ENCODE assay signal across 26 cellular contexts in genomic region chr5:168125445-168126199, GRCh38.
DNase-seq lines count a peak whose midpoint lies in the region; ATAC-seq, FAIRE-seq and TF ChIP-seq lines count a peak whose summit lies in the region.
"Had no signal": no experiment of that assay in that cellular context is flagged by ENCODE, and none has a peak within 500 bp of the region (broad histone marks: within the 10 kb centered on the region; RNA-seq: fewer than 3 reads in every experiment).

No MANE protein-coding gene starts in this region.

- TF ChIP-seq CTCF in bronchial epithelial cell (IDR thresholded peaks at IDR 0.05; ENCODE audit: insufficient read depth, low read length, severe bottlenecking) (no peak), left ventricle myocardium inferior (IDR thresholded peaks at IDR 0.05; ENCODE audit: borderline replicate concordance) (no peak), uterus (IDR thresholded peaks at IDR 0.05) (no peak)

- H3K27ac ChIP-seq in left ventricle myocardium inferior (replicated peaks) (peak overlapping the region; percentile 12), uterus (no peak overlapping the region)
- H3K27ac ChIP-seq: BLaER1 treated with 17β-estradiol and CSF1 and Interleukin-3, amounts not matched to agents 10 nM and 100 nM; SJSA1 had no signal

- FAIRE-seq in bronchial epithelial cell (lab: Jason Lieb, UNC), result no peak
- FAIRE-seq: A204.1, GM12892 had no signal

- DNase-seq in Right ventricle myocardium superior (no peak), cardiac septum (ENCODE audit: low spot score) (no peak), bronchial epithelial cell (ENCODE audit: low read depth) (peak; percentile 7), left ventricle myocardium inferior (no peak), putamen (ENCODE audit: low spot score) (peak; percentile 78), uterus (no peak), T-helper 1 cell (no peak)
- DNase-seq: CD4-positive, alpha-beta T cell; DMS 273 treated with DMSO at 0.1 percent for 48 hours; DND-41; Karpas-422; MV-4-11; NCI-H1105; NCI-H146; NCI-H1930; NCI-H2107; NCI-H524 treated with DMSO at 0.1 percent for 48 hours; NCI-H82; NK-92 treated with Interleukin-12 subunit alpha and Interleukin-12 subunit beta, amount 100 ng/mL, for 24 hours; PC-3 had no signal

- intact Hi-C loops in Right ventricle myocardium superior (cut with DNase I) (loop anchor here (10.0 kb wide), 1 partner anchor 89 kb away; no protein-coding TSS in a partner anchor), cardiac septum (cut with DNase I) (no loop called here), left ventricle myocardium inferior (cut with micrococcal nuclease) (no loop called here), uterus (cut with DNase I; ENCODE audit: low total_unique reads) (no loop called here)

- H3K36me3 ChIP-seq in bronchial epithelial cell (ENCODE audit: control insufficient read depth, insufficient read depth, low read length) (peaks cover 10% of the 10 kb centered on the region), left ventricle myocardium inferior (peaks cover 25% of the 10 kb centered on the region), uterus (no peaks in the 10 kb centered on the region)

- H3K9me3 ChIP-seq in left ventricle myocardium inferior (replicated peaks), result no peaks in the 10 kb centered on the region
- H3K9me3 ChIP-seq in uterus, result no peaks in the 10 kb centered on the region
- H3K9me3 ChIP-seq: BLaER1 treated with 17β-estradiol and CSF1 and Interleukin-3, amounts not matched to agents 10 nM and 100 nM; SJSA1 had no signal

- ATAC-seq in Right ventricle myocardium superior (ENCODE audit: poor library complexity), result peak; percentile 61
- no peak for ATAC-seq in GM18867 (IDR thresholded peaks at IDR 0.05; ENCODE audit: unreplicated experiment)
- ATAC-seq: HCT116, PC-3 had no signal

- H3K4me1 ChIP-seq in left ventricle myocardium inferior (peaks cover 84% of the 10 kb centered on the region), uterus (no peaks in the 10 kb centered on the region)

- no peak for TF ChIP-seq POLR2A in uterus (IDR thresholded peaks at IDR 0.05)

- no peak overlapping the region for H3K4me3 ChIP-seq in bronchial epithelial cell (ENCODE audit: low read depth, low read length)
- H3K4me3 ChIP-seq in left ventricle myocardium inferior, result no peak overlapping the region
- no peak overlapping the region for H3K4me3 ChIP-seq in uterus
- H3K4me3 ChIP-seq: BLaER1 treated with 17β-estradiol and CSF1 and Interleukin-3, amounts not matched to agents 10 nM and 100 nM; SJSA1 had no signal

- H3K27me3 ChIP-seq in bronchial epithelial cell (ENCODE audit: control insufficient read depth, insufficient read depth, low read length) (no peaks in the 10 kb centered on the region), left ventricle myocardium inferior (ENCODE audit: low read depth) (no peaks in the 10 kb centered on the region), uterus (no peaks in the 10 kb centered on the region)
- H3K27me3 ChIP-seq: BLaER1 treated with 17β-estradiol and CSF1 and Interleukin-3, amounts not matched to agents 10 nM and 100 nM; SJSA1 had no signal

Comparison
In these comparisons a context has a peak if more than half of its experiments do, and no peak if none do; other contexts are left out.
1. DNase-seq: peak in bronchial epithelial cell (single experiment) and putamen (single experiment); none in Right ventricle myocardium superior (single experiment), cardiac septum (single experiment), left ventricle myocardium inferior (single experiment), uterus (0 of 2) and T-helper 1 cell (0 of 5).